Comparison of ENCODE assay signal across 1 cellular context in genomic region chr16:73048292-73049050, GRCh38.
TF ChIP-seq lines count a peak whose summit lies in the region.

No MANE protein-coding gene starts in this region.

TF ChIP-seq in HepG2, 621 proteins besides CTCF, POLR2A, EP300 and RAD21 (continued from another document and continues in another):
- TF ChIP-seq, protein P1, sequence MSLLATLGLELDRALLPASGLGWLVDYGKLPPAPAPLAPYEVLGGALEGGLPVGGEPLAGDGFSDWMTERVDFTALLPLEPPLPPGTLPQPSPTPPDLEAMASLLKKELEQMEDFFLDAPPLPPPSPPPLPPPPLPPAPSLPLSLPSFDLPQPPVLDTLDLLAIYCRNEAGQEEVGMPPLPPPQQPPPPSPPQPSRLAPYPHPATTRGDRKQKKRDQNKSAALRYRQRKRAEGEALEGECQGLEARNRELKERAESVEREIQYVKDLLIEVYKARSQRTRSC (CRISPR knock-in tag; IDR thresholded peaks at IDR 0.05; ENCODE audit: low read depth): no peak
- TF ChIP-seq MEIS1 (CRISPR knock-in tag; IDR thresholded peaks at IDR 0.05; ENCODE audit: borderline replicate concordance) (no peak), NFE2L1 (CRISPR knock-in tag; IDR thresholded peaks at IDR 0.05; ENCODE audit: borderline replicate concordance) (no peak), BRF2 (CRISPR knock-in tag; IDR thresholded peaks at IDR 0.05) (no peak), REXO4 (CRISPR knock-in tag; IDR thresholded peaks at IDR 0.05; ENCODE audit: borderline replicate concordance) (no peak), ATF7-NPFF (CRISPR knock-in tag; IDR thresholded peaks at IDR 0.05; ENCODE audit: low read depth) (no peak; the same call in 1 of the 2 replicates), GMEB2 (CRISPR knock-in tag; IDR thresholded peaks at IDR 0.05; ENCODE audit: low read depth) (no peak), CBX1 (IDR thresholded peaks at IDR 0.05; ENCODE audit: low read depth) (no peak), IKZF4 (CRISPR knock-in tag; IDR thresholded peaks at IDR 0.05; ENCODE audit: borderline replicate concordance, low read depth, not compliant biosample characterization) (no peak), ZNF749 (CRISPR knock-in tag; IDR thresholded peaks at IDR 0.05; ENCODE audit: borderline replicate concordance) (no peak), ZNF768 (CRISPR knock-in tag; IDR thresholded peaks at IDR 0.05) (peak; percentile 22; the same call in 1 of the 2 replicates), HMGA1 (CRISPR knock-in tag; conservative IDR thresholded peaks at IDR 0.05) (no peak), TARDBP (CRISPR knock-in tag; IDR thresholded peaks at IDR 0.05) (peak; percentile 84), ZNF235 (CRISPR knock-in tag; IDR thresholded peaks at IDR 0.05; ENCODE audit: borderline replicate concordance) (no peak), ZNF263 (CRISPR knock-in tag; IDR thresholded peaks at IDR 0.05) (peak; percentile 40; the same call in 1 of the 2 replicates), NCOR1 (IDR thresholded peaks at IDR 0.05; ENCODE audit: borderline replicate concordance, low read length) (peak; percentile 22; the same call in 1 of the 2 replicates), SIN3A (IDR thresholded peaks at IDR 0.05; ENCODE audit: borderline replicate concordance, low read depth, low read length) (no peak), SALL2 (CRISPR knock-in tag; IDR thresholded peaks at IDR 0.05) (no peak), ZIK1 (CRISPR knock-in tag; IDR thresholded peaks at IDR 0.05; ENCODE audit: borderline replicate concordance, low read depth) (no peak), TFDP1 (CRISPR knock-in tag; IDR thresholded peaks at IDR 0.05; ENCODE audit: borderline replicate concordance) (no peak; the same call in 1 of the 2 replicates), KDM5B (CRISPR knock-in tag; IDR thresholded peaks at IDR 0.05; ENCODE audit: borderline replicate concordance) (no peak; the same call in 1 of the 2 replicates), ZNF468 (CRISPR knock-in tag; IDR thresholded peaks at IDR 0.05) (no peak), AGO1 (IDR thresholded peaks at IDR 0.05; ENCODE audit: low read depth, low read length, poor library complexity, severe bottlenecking) (no peak), ZNF615 (CRISPR knock-in tag; IDR thresholded peaks at IDR 0.05; ENCODE audit: borderline replicate concordance) (0 out of 2 replicates have a peak, but pooled peaks have one; percentile 56), ZBTB7A (CRISPR knock-in tag; IDR thresholded peaks at IDR 0.05) (peak; percentile 26; the same call in 1 of the 2 replicates), ZNF713 (CRISPR knock-in tag; IDR thresholded peaks at IDR 0.05) (no peak), TCF7 (IDR thresholded peaks at IDR 0.05; ENCODE audit: low read depth) (peak; percentile 90), ZNF124 (CRISPR knock-in tag; IDR thresholded peaks at IDR 0.05) (peak; percentile 59; the same call in 1 of the 2 replicates), ZNF674 (CRISPR knock-in tag; IDR thresholded peaks at IDR 0.05; ENCODE audit: low read depth) (no peak), NFIC (IDR thresholded peaks at IDR 0.05; ENCODE audit: low read length) (no peak), RXRB (CRISPR knock-in tag; IDR thresholded peaks at IDR 0.05; ENCODE audit: borderline replicate concordance) (0 out of 2 replicates have a peak, but pooled peaks have one; percentile 11), HMGXB4 (CRISPR knock-in tag; IDR thresholded peaks at IDR 0.05; ENCODE audit: borderline replicate concordance in 1 of 2, low read depth in 1 of 2) (peak in 1 of 2 experiments; percentile 54; a peak in 2 of 4 replicates), TMF1 (CRISPR knock-in tag; IDR thresholded peaks at IDR 0.05; ENCODE audit: low read depth) (no peak), ZNF326 (CRISPR knock-in tag; IDR thresholded peaks at IDR 0.05; ENCODE audit: borderline replicate concordance) (no peak), ELF1 (CRISPR knock-in tag; IDR thresholded peaks at IDR 0.05) (no peak), POLR2G (IDR thresholded peaks at IDR 0.05; ENCODE audit: low read depth, low read length) (peak; percentile 79), NFRKB (IDR thresholded peaks at IDR 0.05) (no peak), ZNF546 (CRISPR knock-in tag; conservative IDR thresholded peaks at IDR 0.05) (0 out of 2 replicates have a peak, but pooled peaks have one; percentile 8), FOXO1 (CRISPR knock-in tag; IDR thresholded peaks at IDR 0.05) (0 out of 2 replicates have a peak, but pooled peaks have one; percentile 20), RAD51 (IDR thresholded peaks at IDR 0.05; ENCODE audit: borderline replicate concordance) (no peak), ZNF180 (CRISPR knock-in tag; IDR thresholded peaks at IDR 0.05; ENCODE audit: borderline replicate concordance, low read depth) (no peak), KDM2A (CRISPR knock-in tag; IDR thresholded peaks at IDR 0.05; ENCODE audit: borderline replicate concordance, low read depth) (peak; percentile 83), KAT7 (CRISPR knock-in tag; IDR thresholded peaks at IDR 0.05; ENCODE audit: borderline replicate concordance) (no peak; the same call in 1 of the 2 replicates)
- TF ChIP-seq, protein P2, sequence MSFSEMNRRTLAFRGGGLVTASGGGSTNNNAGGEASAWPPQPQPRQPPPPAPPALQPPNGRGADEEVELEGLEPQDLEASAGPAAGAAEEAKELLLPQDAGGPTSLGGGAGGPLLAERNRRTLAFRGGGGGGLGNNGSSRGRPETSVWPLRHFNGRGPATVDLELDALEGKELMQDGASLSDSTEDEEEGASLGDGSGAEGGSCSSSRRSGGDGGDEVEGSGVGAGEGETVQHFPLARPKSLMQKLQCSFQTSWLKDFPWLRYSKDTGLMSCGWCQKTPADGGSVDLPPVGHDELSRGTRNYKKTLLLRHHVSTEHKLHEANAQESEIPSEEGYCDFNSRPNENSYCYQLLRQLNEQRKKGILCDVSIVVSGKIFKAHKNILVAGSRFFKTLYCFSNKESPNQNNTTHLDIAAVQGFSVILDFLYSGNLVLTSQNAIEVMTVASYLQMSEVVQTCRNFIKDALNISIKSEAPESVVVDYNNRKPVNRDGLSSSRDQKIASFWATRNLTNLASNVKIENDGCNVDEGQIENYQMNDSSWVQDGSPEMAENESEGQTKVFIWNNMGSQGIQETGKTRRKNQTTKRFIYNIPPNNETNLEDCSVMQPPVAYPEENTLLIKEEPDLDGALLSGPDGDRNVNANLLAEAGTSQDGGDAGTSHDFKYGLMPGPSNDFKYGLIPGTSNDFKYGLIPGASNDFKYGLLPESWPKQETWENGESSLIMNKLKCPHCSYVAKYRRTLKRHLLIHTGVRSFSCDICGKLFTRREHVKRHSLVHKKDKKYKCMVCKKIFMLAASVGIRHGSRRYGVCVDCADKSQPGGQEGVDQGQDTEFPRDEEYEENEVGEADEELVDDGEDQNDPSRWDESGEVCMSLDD (CRISPR knock-in tag; IDR thresholded peaks at IDR 0.05; ENCODE audit: borderline replicate concordance): peak; percentile 66; the same call in 1 of the 2 replicates
- TF ChIP-seq, protein P3, sequence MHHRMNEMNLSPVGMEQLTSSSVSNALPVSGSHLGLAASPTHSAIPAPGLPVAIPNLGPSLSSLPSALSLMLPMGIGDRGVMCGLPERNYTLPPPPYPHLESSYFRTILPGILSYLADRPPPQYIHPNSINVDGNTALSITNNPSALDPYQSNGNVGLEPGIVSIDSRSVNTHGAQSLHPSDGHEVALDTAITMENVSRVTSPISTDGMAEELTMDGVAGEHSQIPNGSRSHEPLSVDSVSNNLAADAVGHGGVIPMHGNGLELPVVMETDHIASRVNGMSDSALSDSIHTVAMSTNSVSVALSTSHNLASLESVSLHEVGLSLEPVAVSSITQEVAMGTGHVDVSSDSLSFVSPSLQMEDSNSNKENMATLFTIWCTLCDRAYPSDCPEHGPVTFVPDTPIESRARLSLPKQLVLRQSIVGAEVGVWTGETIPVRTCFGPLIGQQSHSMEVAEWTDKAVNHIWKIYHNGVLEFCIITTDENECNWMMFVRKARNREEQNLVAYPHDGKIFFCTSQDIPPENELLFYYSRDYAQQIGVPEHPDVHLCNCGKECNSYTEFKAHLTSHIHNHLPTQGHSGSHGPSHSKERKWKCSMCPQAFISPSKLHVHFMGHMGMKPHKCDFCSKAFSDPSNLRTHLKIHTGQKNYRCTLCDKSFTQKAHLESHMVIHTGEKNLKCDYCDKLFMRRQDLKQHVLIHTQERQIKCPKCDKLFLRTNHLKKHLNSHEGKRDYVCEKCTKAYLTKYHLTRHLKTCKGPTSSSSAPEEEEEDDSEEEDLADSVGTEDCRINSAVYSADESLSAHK (CRISPR knock-in tag; IDR thresholded peaks at IDR 0.05; ENCODE audit: borderline replicate concordance): 0 out of 2 replicates have a peak, but pooled peaks have one; percentile 43
- TF ChIP-seq, protein P4, sequence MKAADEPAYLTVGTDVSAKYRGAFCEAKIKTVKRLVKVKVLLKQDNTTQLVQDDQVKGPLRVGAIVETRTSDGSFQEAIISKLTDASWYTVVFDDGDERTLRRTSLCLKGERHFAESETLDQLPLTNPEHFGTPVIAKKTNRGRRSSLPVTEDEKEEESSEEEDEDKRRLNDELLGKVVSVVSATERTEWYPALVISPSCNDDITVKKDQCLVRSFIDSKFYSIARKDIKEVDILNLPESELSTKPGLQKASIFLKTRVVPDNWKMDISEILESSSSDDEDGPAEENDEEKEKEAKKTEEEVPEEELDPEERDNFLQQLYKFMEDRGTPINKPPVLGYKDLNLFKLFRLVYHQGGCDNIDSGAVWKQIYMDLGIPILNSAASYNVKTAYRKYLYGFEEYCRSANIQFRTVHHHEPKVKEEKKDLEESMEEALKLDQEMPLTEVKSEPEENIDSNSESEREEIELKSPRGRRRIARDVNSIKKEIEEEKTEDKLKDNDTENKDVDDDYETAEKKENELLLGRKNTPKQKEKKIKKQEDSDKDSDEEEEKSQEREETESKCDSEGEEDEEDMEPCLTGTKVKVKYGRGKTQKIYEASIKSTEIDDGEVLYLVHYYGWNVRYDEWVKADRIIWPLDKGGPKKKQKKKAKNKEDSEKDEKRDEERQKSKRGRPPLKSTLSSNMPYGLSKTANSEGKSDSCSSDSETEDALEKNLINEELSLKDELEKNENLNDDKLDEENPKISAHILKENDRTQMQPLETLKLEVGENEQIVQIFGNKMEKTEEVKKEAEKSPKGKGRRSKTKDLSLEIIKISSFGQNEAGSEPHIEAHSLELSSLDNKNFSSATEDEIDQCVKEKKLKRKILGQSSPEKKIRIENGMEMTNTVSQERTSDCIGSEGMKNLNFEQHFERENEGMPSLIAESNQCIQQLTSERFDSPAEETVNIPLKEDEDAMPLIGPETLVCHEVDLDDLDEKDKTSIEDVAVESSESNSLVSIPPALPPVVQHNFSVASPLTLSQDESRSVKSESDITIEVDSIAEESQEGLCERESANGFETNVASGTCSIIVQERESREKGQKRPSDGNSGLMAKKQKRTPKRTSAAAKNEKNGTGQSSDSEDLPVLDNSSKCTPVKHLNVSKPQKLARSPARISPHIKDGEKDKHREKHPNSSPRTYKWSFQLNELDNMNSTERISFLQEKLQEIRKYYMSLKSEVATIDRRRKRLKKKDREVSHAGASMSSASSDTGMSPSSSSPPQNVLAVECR (CRISPR knock-in tag; IDR thresholded peaks at IDR 0.05; ENCODE audit: borderline replicate concordance): peak; percentile 12; the same call in 1 of the 2 replicates
- TF ChIP-seq, protein P5, sequence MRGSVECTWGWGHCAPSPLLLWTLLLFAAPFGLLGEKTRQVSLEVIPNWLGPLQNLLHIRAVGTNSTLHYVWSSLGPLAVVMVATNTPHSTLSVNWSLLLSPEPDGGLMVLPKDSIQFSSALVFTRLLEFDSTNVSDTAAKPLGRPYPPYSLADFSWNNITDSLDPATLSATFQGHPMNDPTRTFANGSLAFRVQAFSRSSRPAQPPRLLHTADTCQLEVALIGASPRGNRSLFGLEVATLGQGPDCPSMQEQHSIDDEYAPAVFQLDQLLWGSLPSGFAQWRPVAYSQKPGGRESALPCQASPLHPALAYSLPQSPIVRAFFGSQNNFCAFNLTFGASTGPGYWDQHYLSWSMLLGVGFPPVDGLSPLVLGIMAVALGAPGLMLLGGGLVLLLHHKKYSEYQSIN (CRISPR knock-in tag; IDR thresholded peaks at IDR 0.05; ENCODE audit: borderline replicate concordance): 0 out of 2 replicates have a peak, but pooled peaks have one; percentile 49
